ENCODE assay signal across 8 cellular contexts in genomic region chr1:22930235-22930912, GRCh38. TPM values are rescaled to one million over a fixed set of nuclear protein-coding genes. Genes with fewer than 3 reads are reported as not detected.
DNase-seq lines count a peak whose midpoint lies in the region; ATAC-seq and TF ChIP-seq lines count a peak whose summit lies in the region.
"Had no signal": no experiment of that assay in that cellular context is flagged by ENCODE, and none has a peak within 500 bp of the region (broad histone marks: within the 10 kb centered on the region; RNA-seq: fewer than 3 reads in every experiment).

No MANE protein-coding gene starts in this region.

- no peak overlapping the region for H2BK15ac ChIP-seq in neuronal stem cell (ENCODE audit: low read length)

- H2BK12ac ChIP-seq in neuronal stem cell (ENCODE audit: low read length), result no peak overlapping the region

- H3K27ac ChIP-seq in WERI-Rb-1 (no peak overlapping the region), neuronal stem cell (replicated peaks; ENCODE audit: low read length) (no peak overlapping the region)

- no peaks in the 10 kb centered on the region for H3K79me1 ChIP-seq in neuronal stem cell (ENCODE audit: low read depth, low read length)

- TF ChIP-seq CTCF in GM06990 (IDR thresholded peaks at IDR 0.05; ENCODE audit: insufficient read depth, low read length, poor library complexity, severe bottlenecking) (peak; percentile 83), WERI-Rb-1 (IDR thresholded peaks at IDR 0.05; ENCODE audit: low read depth, low read length) (peak; percentile 80), fibroblast of the aortic adventitia (IDR thresholded peaks at IDR 0.05; ENCODE audit: insufficient read depth, low read length) (peak; percentile 85)

- H2BK120ac ChIP-seq in neuronal stem cell (ENCODE audit: low read depth, low read length), result no peak overlapping the region

- H3K36me3 ChIP-seq in GM06990 (ENCODE audit: control insufficient read depth, insufficient read depth, low read length) (no peaks in the 10 kb centered on the region), WERI-Rb-1 (no peaks in the 10 kb centered on the region), neuronal stem cell (replicated peaks in 1 of 2; ENCODE audit: control insufficient read depth in 2 of 2, insufficient read depth in 2 of 2, low read length in 2 of 2) (no peaks in the 10 kb centered on the region)

- DNase-seq in GM06990 (ENCODE audit: extremely low read depth, insufficient read length) (no peak), WERI-Rb-1 (peak; percentile 84), fibroblast of the aortic adventitia (ENCODE audit: low read depth) (peak; percentile 34), neuronal stem cell (ENCODE audit: low spot score) (peak; percentile 75)
- DNase-seq in Jurkat, Clone E6-1 (ENCODE audit: low read depth, low spot score), result peak; percentile 6

- no peak overlapping the region for H3K14ac ChIP-seq in neuronal stem cell (ENCODE audit: low read length)

- no peak overlapping the region for H3K23ac ChIP-seq in neuronal stem cell (ENCODE audit: low read depth, low read length, poor library complexity)

- peak overlapping the region; percentile 81 for H3K18ac ChIP-seq in neuronal stem cell (ENCODE audit: low read length)

- H3K9ac ChIP-seq in neuronal stem cell (ENCODE audit: low read depth, low read length, poor library complexity), result no peak overlapping the region

- no peak overlapping the region for H2AK5ac ChIP-seq in neuronal stem cell (ENCODE audit: low read depth, low read length)

- ATAC-seq in HG03045 (IDR thresholded peaks at IDR 0.05; ENCODE audit: unreplicated experiment) (no peak), HG02840 (IDR thresholded peaks at IDR 0.05; ENCODE audit: low FRiP score, unreplicated experiment) (no peak)

- H3K9me3 ChIP-seq in WERI-Rb-1 (ENCODE audit: severe bottlenecking) (peaks cover under 1% of the 10 kb centered on the region), neuronal stem cell (replicated peaks in 1 of 2; ENCODE audit: control insufficient read depth in 2 of 2, insufficient read depth in 1 of 2, low read depth in 1 of 2, low read length in 2 of 2) (peaks cover 2% of the 10 kb centered on the region in 2 donors)

- no peak overlapping the region for H4K91ac ChIP-seq in neuronal stem cell (ENCODE audit: low read depth, low read length, poor library complexity)

- H3K4ac ChIP-seq in neuronal stem cell (ENCODE audit: low read length), result no peak overlapping the region

- H2AFZ ChIP-seq in neuronal stem cell (ENCODE audit: low read length), result no peak overlapping the region

- H4K8ac ChIP-seq in neuronal stem cell (ENCODE audit: low read depth, low read length), result no peak overlapping the region

- H3K4me3 ChIP-seq in GM06990 (replicated peaks; ENCODE audit: low read depth, low read length), result no peak overlapping the region
- H3K4me3 ChIP-seq in Jurkat, Clone E6-1 (ENCODE audit: low read length), result no peak overlapping the region
- no peak overlapping the region for H3K4me3 ChIP-seq in WERI-Rb-1 (ENCODE audit: low read depth, low read length)
- H3K4me3 ChIP-seq in fibroblast of the aortic adventitia (ENCODE audit: low read depth, low read length), result no peak overlapping the region
- no peak overlapping the region for H3K4me3 ChIP-seq in neuronal stem cell (ENCODE audit: low read length in 2 of 2)

- H3K27me3 ChIP-seq in GM06990 (replicated peaks; ENCODE audit: control insufficient read depth, insufficient read depth, low read length) (no peaks in the 10 kb centered on the region; the same call in 1 of the 2 replicates), WERI-Rb-1 (ENCODE audit: insufficient read depth, low read depth, severe bottlenecking) (no peaks in the 10 kb centered on the region), neuronal stem cell (ENCODE audit: control insufficient read depth in 3 of 3, insufficient read depth in 3 of 3, low read depth in 1 of 3, low read length in 3 of 3) (peaks cover 0 to 8% (median 0%) of the 10 kb centered on the region in 3 experiments)

- no peak overlapping the region for H3K4me2 ChIP-seq in neuronal stem cell (ENCODE audit: insufficient read depth, low read length, poor library complexity, severe bottlenecking)

- WGBS in neuronal stem cell (ENCODE audit: extremely low coverage in 2 of 2, insufficient read length in 2 of 2, insufficient replicate concordance in 1 of 2), 2 donors, result no CpG with 5 or more reads among the region's 11 CpGs

- no peak overlapping the region for H2BK5ac ChIP-seq in neuronal stem cell (ENCODE audit: low read length)

- peaks cover 0 to 2% of the 10 kb centered on the region in 2 donors for H3K4me1 ChIP-seq in neuronal stem cell (ENCODE audit: control insufficient read depth in 2 of 2, insufficient read depth in 1 of 2, low read depth in 1 of 2, low read length in 2 of 2)

RNA-seq across cellular contexts. Expression of gene LACTBL1, which starts 42.3 kb away (rescaled TPM):
- not detected for polyA plus RNA-seq in Jurkat, Clone E6-1 (2012; ENCODE audit: insufficient read depth, insufficient read length)
- not detected in 2 replicates for total RNA-seq in fibroblast of the aortic adventitia (ENCODE audit: low replicate concordance)
- polyA plus RNA-seq in neuronal stem cell (2013, experiment 1 of 2), result not detected
- polyA plus RNA-seq in neuronal stem cell (2013, experiment 2 of 2), result not detected
- total RNA-seq: activated CD8-positive, alpha-beta memory T cell treated with anti-CD3 and anti-CD28 coated beads for 36 hours had no signal
